Comparison of ENCODE assay signal across 10 cellular contexts in genomic region chr12:8031017-8031416, GRCh38. TPM values are rescaled to one million over a fixed set of nuclear protein-coding genes. Genes with fewer than 3 reads are reported as not detected.
A peak's percentile ranks its signal among the peaks of the same experiment; 100 is the strongest.
DNase-seq lines count a peak whose midpoint lies in the region; ATAC-seq and TF ChIP-seq lines count a peak whose summit lies in the region.
"Not testable (repeated sequence)": the region's sequence is repeated elsewhere in the genome, so short reads cannot be mapped to it uniquely, and the experiment has no call there.
"Had no signal": no experiment of that assay in that cellular context is flagged by ENCODE, and none has a peak within 500 bp of the region (broad histone marks: within the 10 kb centered on the region; RNA-seq: fewer than 3 reads in every experiment).

No MANE protein-coding gene starts in this region.

- TF ChIP-seq CTCF in KMS-11 (conservative IDR thresholded peaks at IDR 0.05; ENCODE audit: low read depth, low read length); transverse colon (IDR thresholded peaks at IDR 0.05): not testable (repeated sequence)

- H3K27ac ChIP-seq in CD8-positive, alpha-beta memory T cell (ENCODE audit: low read depth, low read length); KMS-11: not testable (repeated sequence)
- H3K27ac ChIP-seq in rectal smooth muscle tissue (ENCODE audit: low read depth, low read length) (peak overlapping the region; percentile 97), transverse colon (peak overlapping the region in 3 of 4 donors; percentile 94 to 95 (median 94))

- peaks cover 47% of the 10 kb centered on the region for H3K4me1 ChIP-seq in CD8-positive, alpha-beta memory T cell (ENCODE audit: insufficient read depth, low read length)
- H3K4me1 ChIP-seq in KMS-11 (ENCODE audit: low read depth, poor library complexity, severe bottlenecking) (peaks cover 34% of the 10 kb centered on the region), rectal smooth muscle tissue (ENCODE audit: control insufficient read depth, insufficient read depth, low read length) (peaks cover 21% of the 10 kb centered on the region), transverse colon (peaks cover 23 to 38% (median 28%) of the 10 kb centered on the region in 4 donors)

- in situ Hi-C loops in transverse colon (cut with MboI; ENCODE audit: low pct_ligation_motif_present in 1 of 4, low pct_unique_long_range_greater_than_20kb in 1 of 4, low sequenced_read_pairs in 3 of 4) = not testable (repeated sequence)

- intact Hi-C loops in transverse colon (cut with DNase I; ENCODE audit: low total_unique reads) = not testable (repeated sequence)

- peak overlapping the region; percentile 93; the same call in 1 of the 2 replicates for H3K4me2 ChIP-seq in KMS-11

- TF ChIP-seq POLR2A in transverse colon (IDR thresholded peaks at IDR 0.05) = not testable (repeated sequence)

- H3K9me3 ChIP-seq in CD8-positive, alpha-beta memory T cell (ENCODE audit: low read length); transverse colon: not testable (repeated sequence)

- not testable (repeated sequence) for H3K27me3 Mint-ChIP-seq in CD8-positive, alpha-beta memory T cell; activated CD4-positive, alpha-beta T cell treated with anti-CD3 and anti-CD28 coated beads, Interleukin-2, amount 10 ng/mL, durations not matched to agents 7 days and 5 days; activated naive CD4-positive, alpha-beta T cell treated with anti-CD3 and anti-CD28 coated beads, Interleukin-2, amount 50 U/mL, for 24 hours; effector memory CD8-positive, alpha-beta T cell; natural killer cell treated with Interleukin-12 subunit alpha and Interleukin-12 subunit beta and Interleukin-15 and Interleukin-18, amount 100 ng/mL, for 72 hours

- H3K4me1 Mint-ChIP-seq in CD8-positive, alpha-beta memory T cell = peaks cover 49 to 57% (median 55%) of the 10 kb centered on the region in 3 donors
- H3K4me1 Mint-ChIP-seq in activated CD4-positive, alpha-beta T cell treated with anti-CD3 and anti-CD28 coated beads, Interleukin-2, amount 10 ng/mL, durations not matched to agents 7 days and 5 days = peaks cover 50% of the 10 kb centered on the region
- H3K4me1 Mint-ChIP-seq in activated naive CD4-positive, alpha-beta T cell treated with anti-CD3 and anti-CD28 coated beads, Interleukin-2, amount 50 U/mL, for 24 hours = peaks cover 43% of the 10 kb centered on the region
- H3K4me1 Mint-ChIP-seq in effector memory CD8-positive, alpha-beta T cell (ENCODE audit: low read depth in 2 of 2) = peaks cover 43 to 48% of the 10 kb centered on the region in 2 donors
- H3K4me1 Mint-ChIP-seq in natural killer cell treated with Interleukin-12 subunit alpha and Interleukin-12 subunit beta and Interleukin-15 and Interleukin-18, amount 100 ng/mL, for 72 hours (ENCODE audit: low read depth in 2 of 2) = peaks cover 41 to 43% of the 10 kb centered on the region in 2 donors

- H3K36me3 Mint-ChIP-seq in CD8-positive, alpha-beta memory T cell = peaks cover 0 to 21% (median 0%) of the 10 kb centered on the region in 3 donors
- not testable (repeated sequence) for H3K36me3 Mint-ChIP-seq in activated CD4-positive, alpha-beta T cell treated with anti-CD3 and anti-CD28 coated beads, Interleukin-2, amount 10 ng/mL, durations not matched to agents 7 days and 5 days (ENCODE audit: low read depth); activated naive CD4-positive, alpha-beta T cell treated with anti-CD3 and anti-CD28 coated beads, Interleukin-2, amount 50 U/mL, for 24 hours; natural killer cell treated with Interleukin-12 subunit alpha and Interleukin-12 subunit beta and Interleukin-15 and Interleukin-18, amount 100 ng/mL, for 72 hours
- peaks cover 34% of the 10 kb centered on the region for H3K36me3 Mint-ChIP-seq in effector memory CD8-positive, alpha-beta T cell (ENCODE audit: insufficient read depth)

- H3K4me3 Mint-ChIP-seq in CD8-positive, alpha-beta memory T cell = peak overlapping the region in 4 of 7 donors; percentile 44 to 93 (median 82)
- H3K4me3 Mint-ChIP-seq in activated CD4-positive, alpha-beta T cell treated with anti-CD3 and anti-CD28 coated beads, Interleukin-2, amount 10 ng/mL, durations not matched to agents 7 days and 5 days = peak overlapping the region; percentile 19
- peak overlapping the region; percentile 90 for H3K4me3 Mint-ChIP-seq in activated naive CD4-positive, alpha-beta T cell treated with anti-CD3 and anti-CD28 coated beads, Interleukin-2, amount 50 U/mL, for 24 hours
- H3K4me3 Mint-ChIP-seq in effector memory CD8-positive, alpha-beta T cell = peak overlapping the region; percentile 81 to 92
- H3K4me3 Mint-ChIP-seq in natural killer cell treated with Interleukin-12 subunit alpha and Interleukin-12 subunit beta and Interleukin-15 and Interleukin-18, amount 100 ng/mL, for 72 hours = peak overlapping the region; percentile 62

- not testable (repeated sequence) for H3K9me3 Mint-ChIP-seq in CD8-positive, alpha-beta memory T cell; activated CD4-positive, alpha-beta T cell treated with anti-CD3 and anti-CD28 coated beads, Interleukin-2, amount 10 ng/mL, durations not matched to agents 7 days and 5 days; activated naive CD4-positive, alpha-beta T cell treated with anti-CD3 and anti-CD28 coated beads, Interleukin-2, amount 50 U/mL, for 24 hours; effector memory CD8-positive, alpha-beta T cell; natural killer cell treated with Interleukin-12 subunit alpha and Interleukin-12 subunit beta and Interleukin-15 and Interleukin-18, amount 100 ng/mL, for 72 hours

- H3K4me3 ChIP-seq in CD8-positive, alpha-beta memory T cell (ENCODE audit: low read length); KMS-11 (IDR thresholded peaks at IDR 0.05; ENCODE audit: insufficient read depth, low read depth, low read length); rectal smooth muscle tissue (ENCODE audit: low read length); transverse colon: not testable (repeated sequence)

- DNase-seq in CD8-positive, alpha-beta memory T cell; activated CD4-positive, alpha-beta T cell treated with anti-CD3 and anti-CD28 coated beads, Interleukin-2, amount 10 ng/mL, durations not matched to agents 7 days and 5 days; effector memory CD8-positive, alpha-beta T cell; natural killer cell treated with Interleukin-12 subunit alpha and Interleukin-12 subunit beta and Interleukin-15 and Interleukin-18, amount 100 ng/mL, for 72 hours (ENCODE audit: low spot score); transverse colon: not testable (repeated sequence)

- POLR2A ChIA-PET in CD8-positive, alpha-beta memory T cell (lab: Charles Lee) = interaction anchor here (0.7 kb wide), 1 partner anchor 65 kb away, joined by 5 read pairs; no protein-coding TSS in a partner anchor
- POLR2A ChIA-PET in activated CD4-positive, alpha-beta T cell treated with anti-CD3 and anti-CD28 coated beads, Interleukin-2, amount 10 ng/mL, durations not matched to agents 7 days and 5 days (lab: Charles Lee) = not testable (repeated sequence)

- H4K20me1 ChIP-seq in KMS-11 (ENCODE audit: insufficient read depth) = not testable (repeated sequence)

- not testable (repeated sequence) for H3K36me3 ChIP-seq in CD8-positive, alpha-beta memory T cell (ENCODE audit: insufficient read depth, low read length); KMS-11 (ENCODE audit: insufficient read depth); rectal smooth muscle tissue (ENCODE audit: control insufficient read depth, insufficient read depth, low read length); transverse colon

- not testable (repeated sequence) for ATAC-seq in effector memory CD8-positive, alpha-beta T cell (replicated peaks); natural killer cell treated with Interleukin-12 subunit alpha and Interleukin-12 subunit beta and Interleukin-15 and Interleukin-18, amount 100 ng/mL, for 72 hours

- H3K9ac ChIP-seq in KMS-11; rectal smooth muscle tissue (ENCODE audit: low read length): not testable (repeated sequence)

- H2AFZ ChIP-seq in KMS-11 (ENCODE audit: low read depth) = not testable (repeated sequence)

- not testable (repeated sequence) for H3K27me3 ChIP-seq in CD8-positive, alpha-beta memory T cell (ENCODE audit: insufficient read depth, low read length, poor library complexity, severe bottlenecking); KMS-11 (ENCODE audit: insufficient read depth, low read depth); rectal smooth muscle tissue (ENCODE audit: control insufficient read depth, insufficient read depth, low read length); transverse colon

- TF ChIP-seq EP300 in transverse colon (IDR thresholded peaks at IDR 0.05; ENCODE audit: low read depth) = not testable (repeated sequence)

- H3K27ac Mint-ChIP-seq in CD8-positive, alpha-beta memory T cell = peak overlapping the region in 1 of 8 donors; percentile 86
- not testable (repeated sequence) for H3K27ac Mint-ChIP-seq in activated CD4-positive, alpha-beta T cell treated with anti-CD3 and anti-CD28 coated beads, Interleukin-2, amount 10 ng/mL, durations not matched to agents 7 days and 5 days; activated naive CD4-positive, alpha-beta T cell treated with anti-CD3 and anti-CD28 coated beads, Interleukin-2, amount 50 U/mL, for 24 hours; effector memory CD8-positive, alpha-beta T cell
- peak overlapping the region; percentile 36 to 86 for H3K27ac Mint-ChIP-seq in natural killer cell treated with Interleukin-12 subunit alpha and Interleukin-12 subunit beta and Interleukin-15 and Interleukin-18, amount 100 ng/mL, for 72 hours

- 93 to 95% methylated on average over 14 to 23 of the region's 23 CpGs for WGBS in transverse colon (ENCODE audit: low coverage in 1 of 2), 2 donors

- CTCF ChIA-PET in CD8-positive, alpha-beta memory T cell (lab: Charles Lee) = interaction anchor here (1.7 kb wide), 1 partner anchor 11 kb away, joined by 3 read pairs; no protein-coding TSS in a partner anchor
- CTCF ChIA-PET in activated CD4-positive, alpha-beta T cell treated with anti-CD3 and anti-CD28 coated beads, Interleukin-2, amount 10 ng/mL, durations not matched to agents 7 days and 5 days (lab: Charles Lee) = interaction anchor here (5.6 kb wide), 1 partner anchor 14 kb away, joined by 29 read pairs; no protein-coding TSS in a partner anchor

- not testable (repeated sequence) for H3K79me2 ChIP-seq in KMS-11 (ENCODE audit: insufficient read depth, low read depth)

RNA-seq across cellular contexts. Expression of gene FOXJ2, which starts 1.5 kb away (rescaled TPM):
- total RNA-seq in CD8-positive, alpha-beta memory T cell = 10 to 100 TPM; 22.3 to 22.5 TPM
- polyA plus RNA-seq in CD8-positive, alpha-beta memory T cell = 18.3 TPM
- 10 to 100 TPM; 21.4 to 22.5 TPM for total RNA-seq in activated CD4-positive, alpha-beta T cell treated with anti-CD3 and anti-CD28 coated beads, Interleukin-2, amount 10 ng/mL, durations not matched to agents 7 days and 5 days
- 10 to 100 TPM; 16.2 to 17.2 TPM for total RNA-seq in natural killer cell treated with Interleukin-12 subunit alpha and Interleukin-12 subunit beta and Interleukin-15 and Interleukin-18, amount 100 ng/mL, for 72 hours
- total RNA-seq in transverse colon = 10 to 100 TPM; 11.6 to 15.7 (median 12.5) TPM

RNA-seq across cellular contexts. Expression of gene C3AR1, which starts 35.1 kb away (rescaled TPM):
- 1 to 10 TPM; 1.2 to 2.0 TPM for total RNA-seq in CD8-positive, alpha-beta memory T cell
- polyA plus RNA-seq in CD8-positive, alpha-beta memory T cell = 15.5 TPM
- 1 to 10 TPM; 5.4 to 5.9 TPM for total RNA-seq in activated CD4-positive, alpha-beta T cell treated with anti-CD3 and anti-CD28 coated beads, Interleukin-2, amount 10 ng/mL, durations not matched to agents 7 days and 5 days
- total RNA-seq in natural killer cell treated with Interleukin-12 subunit alpha and Interleukin-12 subunit beta and Interleukin-15 and Interleukin-18, amount 100 ng/mL, for 72 hours = 1 to 10 TPM; 1.6 to 2.3 TPM
- total RNA-seq in transverse colon = 1 to 10 TPM; 2.4 to 9.4 (median 3.6) TPM
- total RNA-seq: GM23338, H9 had no signal
- polyA plus RNA-seq: GM23338 had no signal

RNA-seq across cellular contexts. Expression of gene NECAP1, which starts 51.1 kb away (rescaled TPM):
- 10 to 100 TPM; 27.1 to 34.0 TPM for total RNA-seq in CD8-positive, alpha-beta memory T cell
- 21.2 TPM for polyA plus RNA-seq in CD8-positive, alpha-beta memory T cell
- 10 to 100 TPM; 38.0 to 39.4 TPM for total RNA-seq in activated CD4-positive, alpha-beta T cell treated with anti-CD3 and anti-CD28 coated beads, Interleukin-2, amount 10 ng/mL, durations not matched to agents 7 days and 5 days
- 10 to 100 TPM; 33.8 to 42.2 TPM for total RNA-seq in natural killer cell treated with Interleukin-12 subunit alpha and Interleukin-12 subunit beta and Interleukin-15 and Interleukin-18, amount 100 ng/mL, for 72 hours
- 10 to 100 TPM in 3 of 4 donors, 1 to 10 TPM in 1; 3.0 to 41.6 (median 36.3) TPM for total RNA-seq in transverse colon

Comparison
In these comparisons a context has a peak if more than half of its experiments do, and no peak if none do; other contexts are left out.
1. H3K4me3 Mint-ChIP-seq: peak in every context shown above with its lines; median percentile 90 in activated naive CD4-positive, alpha-beta T cell treated with anti-CD3 and anti-CD28 coated beads, Interleukin-2, amount 50 U/mL, for 24 hours; 86 in effector memory CD8-positive, alpha-beta T cell; 82 in CD8-positive, alpha-beta memory T cell; 62 in natural killer cell treated with Interleukin-12 subunit alpha and Interleukin-12 subunit beta and Interleukin-15 and Interleukin-18, amount 100 ng/mL, for 72 hours; 19 in activated CD4-positive, alpha-beta T cell treated with anti-CD3 and anti-CD28 coated beads, Interleukin-2, amount 10 ng/mL, durations not matched to agents 7 days and 5 days.